8 cellular contexts compared by ENCODE assay signal in genomic region chr2:180980943-180981898, GRCh38. TPM values are rescaled to one million over a fixed set of nuclear protein-coding genes. Genes with fewer than 3 reads are reported as not detected.
DNase-seq lines count a peak whose midpoint lies in the region; ATAC-seq and FAIRE-seq lines count a peak whose summit lies in the region.

No MANE protein-coding gene starts in this region.

- H3K4me1 ChIP-seq in neuron (ENCODE audit: insufficient read depth, low read length): peaks cover 41% of the 10 kb centered on the region

- no peaks in the 10 kb centered on the region for H3K9me3 Mint-ChIP-seq in activated T-helper 17 cell treated with anti-CD3 and anti-CD28 coated beads, Interleukin-2, amount 50 U/mL, for 72 hours

- H3K27me3 Mint-ChIP-seq in activated T-helper 17 cell treated with anti-CD3 and anti-CD28 coated beads, Interleukin-2, amount 50 U/mL, for 72 hours: no peaks in the 10 kb centered on the region

- no peaks in the 10 kb centered on the region for H3K36me3 ChIP-seq in neuron (ENCODE audit: insufficient read depth, low read length)

- DNase-seq in Caki2 (ENCODE audit: low read depth): peak; percentile 30
- peak; percentile 37 for DNase-seq in NCI-H345 (lab: John Stamatoyannopoulos, UW)
- DNase-seq in frontal cortex (ENCODE audit: low spot score in 2 of 2): peak; percentile 42 to 75
- DNase-seq in NCI-H2196 treated with DMSO at 0.1 percent for 48 hours (lab: John Stamatoyannopoulos, UW; ENCODE audit: unreplicated experiment): no peak

- H3K9me3 ChIP-seq in neuron (ENCODE audit: low read length): no peaks in the 10 kb centered on the region

- in situ Hi-C loops in Caki2 (cut with HindIII; ENCODE audit: low pct_unique_long_range_greater_than_20kb, low sequenced_read_pairs): no loop called here

- peak overlapping the region; percentile 70 for H2AFZ ChIP-seq in neuron (ENCODE audit: low read depth, low read length)

- peak overlapping the region; percentile 97 for H3K27ac Mint-ChIP-seq in activated T-helper 17 cell treated with anti-CD3 and anti-CD28 coated beads, Interleukin-2, amount 50 U/mL, for 72 hours

- ATAC-seq in GM21723 (IDR thresholded peaks at IDR 0.05; ENCODE audit: unreplicated experiment): peak; percentile 13
- ATAC-seq in activated T-helper 17 cell treated with anti-CD3 and anti-CD28 coated beads, Interleukin-2, amount 50 U/mL, for 72 hours (replicated peaks): peak; percentile 25
- no peak for ATAC-seq in GM21529 (IDR thresholded peaks at IDR 0.05; ENCODE audit: unreplicated experiment)

- no peak for FAIRE-seq in frontal cortex (lab: Jason Lieb, UNC)

- H3K4me3 ChIP-seq in neuron (ENCODE audit: low read length): peak overlapping the region; percentile 63

- H3K4me1 Mint-ChIP-seq in activated T-helper 17 cell treated with anti-CD3 and anti-CD28 coated beads, Interleukin-2, amount 50 U/mL, for 72 hours: peaks cover 15% of the 10 kb centered on the region

- no peaks in the 10 kb centered on the region for H3K27me3 ChIP-seq in neuron (ENCODE audit: insufficient read depth, low read length)

- peak overlapping the region; percentile 99 for H3K4me3 Mint-ChIP-seq in activated T-helper 17 cell treated with anti-CD3 and anti-CD28 coated beads, Interleukin-2, amount 50 U/mL, for 72 hours

- H3K36me3 Mint-ChIP-seq in activated T-helper 17 cell treated with anti-CD3 and anti-CD28 coated beads, Interleukin-2, amount 50 U/mL, for 72 hours (ENCODE audit: low read depth): peaks cover 51% of the 10 kb centered on the region

RNA-seq across cellular contexts. Expression of gene UBE2E3, which starts 0.8 kb away (rescaled TPM):
- 205 and 216 TPM in 2 replicates for total RNA-seq in Caki2 (2014; rRNA removed; shearing (Covaris generic); ENCODE audit: low replicate concordance)
- 10 to 100 TPM; 26.9 to 38.1 TPM for total RNA-seq in activated T-helper 17 cell treated with anti-CD3 and anti-CD28 coated beads, Interleukin-2, amount 50 U/mL, for 72 hours
- total RNA-seq in frontal cortex: 150 TPM
